8 cellular contexts compared by ENCODE assay signal in the genomic region with DNA sequence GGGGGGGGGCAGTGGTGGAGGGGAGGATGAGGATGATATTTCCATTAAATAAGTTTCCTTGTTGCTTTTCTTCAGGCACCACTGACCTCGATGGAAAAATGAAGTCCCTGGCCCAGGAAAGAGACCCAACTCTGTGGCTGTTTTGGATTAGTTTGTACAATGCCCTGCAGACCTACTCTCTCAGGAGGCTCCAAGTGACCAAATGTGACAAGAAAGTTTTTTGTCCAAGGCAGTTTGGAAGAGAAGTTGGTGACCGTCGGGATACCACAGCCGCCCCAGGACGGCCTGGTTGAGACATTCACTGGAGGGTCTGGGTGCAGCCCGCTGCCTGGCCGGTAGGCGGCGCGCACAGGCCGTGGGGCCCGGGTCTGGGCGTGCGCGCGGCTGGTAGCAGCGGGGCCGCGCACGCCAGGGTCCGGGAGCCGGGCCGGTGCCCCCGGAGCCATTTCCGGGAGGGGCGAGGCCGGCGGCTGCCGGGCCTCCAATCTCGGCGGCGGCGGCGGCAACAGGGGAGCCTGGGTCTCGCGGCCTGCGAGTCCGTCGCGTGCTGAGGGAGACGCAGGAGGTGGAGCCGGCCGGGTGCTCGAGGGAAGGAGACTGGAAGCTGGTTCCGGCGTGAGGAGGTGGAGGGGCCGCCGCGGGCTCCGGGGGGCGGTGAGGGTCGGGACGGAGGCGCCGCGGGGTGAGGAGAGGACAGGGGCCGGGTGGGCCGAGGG. TPM values are rescaled to one million over a fixed set of nuclear protein-coding genes. Genes with fewer than 3 reads are reported as not detected.
DNase-seq lines count a peak whose midpoint lies in the region; ATAC-seq and TF ChIP-seq lines count a peak whose summit lies in the region.

SGPL1 (plus strand) TSS at position 445 of the 716 bp plus-strand sequence. CDS start 906 bp downstream, outside the sequence.

- H3K9me3 ChIP-seq in mammary epithelial cell (replicated peaks; ENCODE audit: insufficient read depth, low read length) (no peaks in the 10 kb centered on the region), smooth muscle cell (replicated peaks; ENCODE audit: low read depth) (no peaks in the 10 kb centered on the region)

- WGBS in mammary epithelial cell (ENCODE audit: low coverage, missing lambda C conversion rate) = 6% methylated on average over 19 of the region's 58 CpGs
- 3% methylated on average over 43 of the region's 58 CpGs for WGBS in smooth muscle cell (ENCODE audit: low lambda C conversion rate)

- H3K79me2 ChIP-seq in mammary epithelial cell (ENCODE audit: insufficient read depth, low read length) (peaks cover 33% of the 10 kb centered on the region), smooth muscle cell (ENCODE audit: low read depth) (peaks cover 38% of the 10 kb centered on the region)

- H3K9ac ChIP-seq in mammary epithelial cell (ENCODE audit: insufficient read depth, low read length) (peak within 1 kb of the TSS; percentile 82), smooth muscle cell (ENCODE audit: low read depth) (peak within 1 kb of the TSS; percentile 83)

- H3F3A ChIP-seq in smooth muscle cell (ENCODE audit: low read depth) = peaks cover 5% of the 10 kb centered on the region

- dilution Hi-C loops in mammary epithelial cell (cut with HindIII; ENCODE audit: low sequenced_read_pairs) = no loop called here

- in situ Hi-C loops in mammary epithelial cell (cut with MboI; ENCODE audit: low sequenced_read_pairs in 2 of 2) = loop anchor here (5.0 kb wide), 2 partner anchors 57 to 67 kb away; no protein-coding TSS in a partner anchor

- H3K27me3 ChIP-seq in mammary epithelial cell (ENCODE audit: insufficient read depth, low read length) (no peaks in the 10 kb centered on the region), smooth muscle cell (ENCODE audit: low read depth) (no peaks in the 10 kb centered on the region)

- H4K20me1 ChIP-seq in mammary epithelial cell (ENCODE audit: insufficient read depth, low read length) (no peaks in the 10 kb centered on the region), smooth muscle cell (ENCODE audit: low read depth) (peaks cover 24% of the 10 kb centered on the region)

- H3K4me3 ChIP-seq in WI38 (ENCODE audit: low read depth, low read length) (peak within 1 kb of the TSS; percentile 70), mammary epithelial cell (replicated peaks in 1 of 3; ENCODE audit: insufficient read depth in 1 of 3, low read depth in 2 of 3, low read length in 3 of 3) (peak within 1 kb of the TSS; percentile 63 to 71 (median 66)), smooth muscle cell (peak within 1 kb of the TSS; percentile 89)

- peak within 1 kb of the TSS; percentile 92 for H3K4me2 ChIP-seq in mammary epithelial cell (ENCODE audit: insufficient read depth, low read depth, low read length)
- peak within 1 kb of the TSS; percentile 90 for H3K4me2 ChIP-seq in smooth muscle cell

- peak; percentile 95 for TF ChIP-seq CTCF in WI38 (IDR thresholded peaks at IDR 0.05; ENCODE audit: low read depth, low read length)
- peak; percentile 86 to 90 for TF ChIP-seq CTCF in mammary epithelial cell (conservative IDR thresholded peaks at IDR 0.05 in 1 of 2, IDR thresholded peaks at IDR 0.05 in 1 of 2; ENCODE audit: extremely low read depth in 1 of 2, insufficient read depth in 1 of 2, low read depth in 1 of 2, low read length in 2 of 2)
- peak; percentile 95 for TF ChIP-seq CTCF in smooth muscle cell (IDR thresholded peaks at IDR 0.05; ENCODE audit: borderline replicate concordance, insufficient read depth, poor library complexity, severe bottlenecking)

- H3K36me3 ChIP-seq in mammary epithelial cell (ENCODE audit: insufficient read depth, low read length) (peaks cover 9% of the 10 kb centered on the region), smooth muscle cell (ENCODE audit: low read depth) (no peaks in the 10 kb centered on the region)

- intact Hi-C loops in mammary epithelial cell (cut with micrococcal nuclease) = loop anchor here (1.0 to 10.0 kb wide), 6 partner anchors 37 to 469 kb away; partner anchors contain the start of gene UNC5B

- CTCF ChIA-PET in mammary epithelial cell (lab: Charles Lee; ENCODE audit: low non-redundant PET) = no interaction called here

- DNase-seq in NCI-H524 (lab: John Stamatoyannopoulos, UW) = peak; percentile 19 to 48
- DNase-seq in NCI-H524 treated with DMSO at 0.1 percent for 48 hours (lab: John Stamatoyannopoulos, UW) = no peak
- peak; percentile 37 for DNase-seq in NCI-H1694 treated with DMSO at 0.1 percent for 48 hours (lab: John Stamatoyannopoulos, UW)
- DNase-seq in mammary epithelial cell = peak; percentile 81
- peak; percentile 98 for DNase-seq in iPS-NIHi7 (ENCODE audit: extremely low spot score)
- peak; percentile 88 for DNase-seq in smooth muscle cell (lab: John Stamatoyannopoulos, UW; ENCODE audit: unreplicated experiment)

- H2AFZ ChIP-seq in mammary epithelial cell (ENCODE audit: low read depth, low read length) = peak within 1 kb of the TSS; percentile 82
- peak within 1 kb of the TSS; percentile 80 for H2AFZ ChIP-seq in smooth muscle cell (ENCODE audit: low read depth)

- H3K4me1 ChIP-seq in mammary epithelial cell (ENCODE audit: insufficient read depth, low read length) (no peaks in the 10 kb centered on the region), smooth muscle cell (ENCODE audit: low read depth) (peaks cover 14% of the 10 kb centered on the region)

- H3K27ac ChIP-seq in mammary epithelial cell (ENCODE audit: insufficient read depth, low read depth, low read length) (peak within 1 kb of the TSS; percentile 69), smooth muscle cell (ENCODE audit: low read depth) (peak within 1 kb of the TSS; percentile 61)

- peak; percentile 88 for ATAC-seq in HG02852 (IDR thresholded peaks at IDR 0.05; ENCODE audit: unreplicated experiment)

- TSS peak; percentile 47 for BruUV-seq in mammary epithelial cell (replicated peaks; lab: Mats Ljungman, UMichigan)

RNA-seq across cellular contexts. Expression of gene SGPL1, which starts in this region (rescaled TPM):
- total RNA-seq in mammary epithelial cell (10 to 100 TPM; 65.0 to 97.4 TPM), smooth muscle cell (41.1 and 52.0 TPM in 2 replicates)
- polyA plus RNA-seq in mammary epithelial cell (22.4 TPM), smooth muscle cell (20.0 and 35.2 TPM in 2 replicates)
- polyA minus RNA-seq in mammary epithelial cell = 88.4 TPM
